ENCODE assay signal across 1 cellular context in the genomic region with DNA sequence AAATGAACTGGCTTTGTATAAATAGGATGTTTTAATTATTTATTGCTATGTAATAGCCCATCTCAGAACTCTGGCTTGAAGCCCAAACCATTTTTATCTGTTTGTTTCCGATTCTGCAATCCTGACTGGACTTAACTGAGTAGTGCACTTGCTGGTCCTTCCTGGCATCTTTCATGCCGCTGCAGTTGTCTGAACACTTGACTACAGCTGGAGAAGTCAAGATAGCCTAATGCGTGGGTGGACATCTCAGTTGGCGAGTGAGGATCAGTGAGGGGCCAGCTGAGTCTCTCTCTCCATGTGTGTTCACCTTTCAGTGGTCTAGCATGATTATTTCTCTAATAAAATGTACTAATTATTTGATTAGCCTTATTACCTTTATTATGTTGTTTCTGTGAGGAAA.
TF ChIP-seq lines count a peak whose summit lies in the region.

No MANE protein-coding gene starts in this region.

TF ChIP-seq in K562, 482 proteins besides CTCF, POLR2A, EP300 and RAD21 (continued from another document and continues in another):
- no peak for TF ChIP-seq ZNF318 (IDR thresholded peaks at IDR 0.05; ENCODE audit: borderline replicate concordance in 1 of 2, low read depth in 1 of 2)
- TF ChIP-seq CHCHD3 (CRISPR knock-in tag; IDR thresholded peaks at IDR 0.05): no peak
- no peak for TF ChIP-seq MCM7 (IDR thresholded peaks at IDR 0.05)
- no peak for TF ChIP-seq SRSF7 (optimal IDR thresholded peaks at IDR 0.05; ENCODE audit: low read depth, low read length)
- TF ChIP-seq, protein P1, sequence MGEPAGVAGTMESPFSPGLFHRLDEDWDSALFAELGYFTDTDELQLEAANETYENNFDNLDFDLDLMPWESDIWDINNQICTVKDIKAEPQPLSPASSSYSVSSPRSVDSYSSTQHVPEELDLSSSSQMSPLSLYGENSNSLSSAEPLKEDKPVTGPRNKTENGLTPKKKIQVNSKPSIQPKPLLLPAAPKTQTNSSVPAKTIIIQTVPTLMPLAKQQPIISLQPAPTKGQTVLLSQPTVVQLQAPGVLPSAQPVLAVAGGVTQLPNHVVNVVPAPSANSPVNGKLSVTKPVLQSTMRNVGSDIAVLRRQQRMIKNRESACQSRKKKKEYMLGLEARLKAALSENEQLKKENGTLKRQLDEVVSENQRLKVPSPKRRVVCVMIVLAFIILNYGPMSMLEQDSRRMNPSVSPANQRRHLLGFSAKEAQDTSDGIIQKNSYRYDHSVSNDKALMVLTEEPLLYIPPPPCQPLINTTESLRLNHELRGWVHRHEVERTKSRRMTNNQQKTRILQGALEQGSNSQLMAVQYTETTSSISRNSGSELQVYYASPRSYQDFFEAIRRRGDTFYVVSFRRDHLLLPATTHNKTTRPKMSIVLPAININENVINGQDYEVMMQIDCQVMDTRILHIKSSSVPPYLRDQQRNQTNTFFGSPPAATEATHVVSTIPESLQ (CRISPR knock-in tag; IDR thresholded peaks at IDR 0.05): no peak
- peak; percentile 63; the same call in 1 of the 2 replicates for TF ChIP-seq NCOA1 (IDR thresholded peaks at IDR 0.05; ENCODE audit: low read depth)
- TF ChIP-seq ZNF444 (CRISPR knock-in tag; IDR thresholded peaks at IDR 0.05): no peak
- no peak for TF ChIP-seq ZNF717 (CRISPR knock-in tag; IDR thresholded peaks at IDR 0.05)
- no peak for TF ChIP-seq THRB (CRISPR knock-in tag; conservative IDR thresholded peaks at IDR 0.05)
- TF ChIP-seq MEF2D (tag; conservative IDR thresholded peaks at IDR 0.05; ENCODE audit: low read depth): no peak
- no peak for TF ChIP-seq ZNF41 (CRISPR knock-in tag; conservative IDR thresholded peaks at IDR 0.05)
- no peak for TF ChIP-seq XRCC4 (IDR thresholded peaks at IDR 0.05; ENCODE audit: extremely low read depth, insufficient read depth, insufficient read length)
- TF ChIP-seq, protein P2, sequence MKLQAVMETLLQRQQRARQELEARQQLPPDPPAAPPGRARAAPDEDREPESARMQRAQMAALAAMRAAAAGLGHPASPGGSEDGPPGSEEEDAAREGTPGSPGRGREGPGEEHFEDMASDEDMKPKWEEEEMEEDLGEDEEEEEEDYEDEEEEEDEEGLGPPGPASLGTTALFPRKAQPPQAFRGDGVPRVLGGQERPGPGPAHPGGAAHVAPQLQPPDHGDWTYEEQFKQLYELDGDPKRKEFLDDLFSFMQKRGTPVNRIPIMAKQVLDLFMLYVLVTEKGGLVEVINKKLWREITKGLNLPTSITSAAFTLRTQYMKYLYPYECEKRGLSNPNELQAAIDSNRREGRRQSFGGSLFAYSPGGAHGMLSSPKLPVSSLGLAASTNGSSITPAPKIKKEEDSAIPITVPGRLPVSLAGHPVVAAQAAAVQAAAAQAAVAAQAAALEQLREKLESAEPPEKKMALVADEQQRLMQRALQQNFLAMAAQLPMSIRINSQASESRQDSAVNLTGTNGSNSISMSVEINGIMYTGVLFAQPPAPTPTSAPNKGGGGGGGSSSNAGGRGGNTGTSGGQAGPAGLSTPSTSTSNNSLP (IDR thresholded peaks at IDR 0.05; ENCODE audit: borderline replicate concordance, low read depth, low read length): 0 out of 2 replicates have a peak, but pooled peaks have one; percentile 26
- TF ChIP-seq RBM39 (optimal IDR thresholded peaks at IDR 0.05; ENCODE audit: low read depth, low read length): no peak
- no peak for TF ChIP-seq NFYB (IDR thresholded peaks at IDR 0.05; ENCODE audit: extremely low read depth, insufficient read length)
- TF ChIP-seq CAMTA2 (CRISPR knock-in tag; conservative IDR thresholded peaks at IDR 0.05): no peak
- no peak for TF ChIP-seq KLF13 (tag; IDR thresholded peaks at IDR 0.05; ENCODE audit: borderline replicate concordance, low read depth)
- TF ChIP-seq, protein P3, sequence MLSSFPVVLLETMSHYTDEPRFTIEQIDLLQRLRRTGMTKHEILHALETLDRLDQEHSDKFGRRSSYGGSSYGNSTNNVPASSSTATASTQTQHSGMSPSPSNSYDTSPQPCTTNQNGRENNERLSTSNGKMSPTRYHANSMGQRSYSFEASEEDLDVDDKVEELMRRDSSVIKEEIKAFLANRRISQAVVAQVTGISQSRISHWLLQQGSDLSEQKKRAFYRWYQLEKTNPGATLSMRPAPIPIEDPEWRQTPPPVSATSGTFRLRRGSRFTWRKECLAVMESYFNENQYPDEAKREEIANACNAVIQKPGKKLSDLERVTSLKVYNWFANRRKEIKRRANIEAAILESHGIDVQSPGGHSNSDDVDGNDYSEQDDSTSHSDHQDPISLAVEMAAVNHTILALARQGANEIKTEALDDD (IDR thresholded peaks at IDR 0.05): peak; percentile 71; the same call in 1 of the 2 replicates
- TF ChIP-seq GATA2 (CRISPR knock-in tag; IDR thresholded peaks at IDR 0.05): peak; percentile 35; the same call in 1 of the 2 replicates
- TF ChIP-seq YY1 (IDR thresholded peaks at IDR 0.05; ENCODE audit: borderline replicate concordance in 1 of 3, control insufficient read depth in 1 of 3, extremely low read depth in 1 of 3, insufficient read depth in 3 of 3, insufficient read length in 1 of 3, insufficient replicate concordance in 2 of 3, low read depth in 1 of 3, low read length in 2 of 3): peak in 1 of 3 experiments; percentile 8
- no peak for TF ChIP-seq ZNF184 (CRISPR knock-in tag; IDR thresholded peaks at IDR 0.05)
- TF ChIP-seq RUNX1 (IDR thresholded peaks at IDR 0.05; ENCODE audit: low read depth): no peak
- no peak for TF ChIP-seq LCOR (CRISPR knock-in tag; IDR thresholded peaks at IDR 0.05)
- TF ChIP-seq ZFP91 (CRISPR knock-in tag; IDR thresholded peaks at IDR 0.05): no peak
- peak; percentile 62 for TF ChIP-seq MTA2 (IDR thresholded peaks at IDR 0.05; ENCODE audit: low read depth)
- TF ChIP-seq, protein P4, sequence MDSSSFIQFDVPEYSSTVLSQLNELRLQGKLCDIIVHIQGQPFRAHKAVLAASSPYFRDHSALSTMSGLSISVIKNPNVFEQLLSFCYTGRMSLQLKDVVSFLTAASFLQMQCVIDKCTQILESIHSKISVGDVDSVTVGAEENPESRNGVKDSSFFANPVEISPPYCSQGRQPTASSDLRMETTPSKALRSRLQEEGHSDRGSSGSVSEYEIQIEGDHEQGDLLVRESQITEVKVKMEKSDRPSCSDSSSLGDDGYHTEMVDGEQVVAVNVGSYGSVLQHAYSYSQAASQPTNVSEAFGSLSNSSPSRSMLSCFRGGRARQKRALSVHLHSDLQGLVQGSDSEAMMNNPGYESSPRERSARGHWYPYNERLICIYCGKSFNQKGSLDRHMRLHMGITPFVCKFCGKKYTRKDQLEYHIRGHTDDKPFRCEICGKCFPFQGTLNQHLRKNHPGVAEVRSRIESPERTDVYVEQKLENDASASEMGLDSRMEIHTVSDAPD (CRISPR knock-in tag; IDR thresholded peaks at IDR 0.05): no peak
- no peak for TF ChIP-seq NR3C1 (CRISPR knock-in tag; IDR thresholded peaks at IDR 0.05)
- no peak for TF ChIP-seq ZKSCAN3 (CRISPR knock-in tag; IDR thresholded peaks at IDR 0.05)
- TF ChIP-seq ZNF583 (CRISPR knock-in tag; IDR thresholded peaks at IDR 0.05): no peak
- TF ChIP-seq EWSR1 (IDR thresholded peaks at IDR 0.05; ENCODE audit: borderline replicate concordance, low read depth, partially characterized antibody): no peak
- TF ChIP-seq RCOR1 (IDR thresholded peaks at IDR 0.05; ENCODE audit: borderline replicate concordance in 1 of 2, low read depth in 2 of 2, low read length in 2 of 2): peak in 1 of 2 experiments; percentile 89; a peak in 1 of 4 replicates
- TF ChIP-seq, protein P5, sequence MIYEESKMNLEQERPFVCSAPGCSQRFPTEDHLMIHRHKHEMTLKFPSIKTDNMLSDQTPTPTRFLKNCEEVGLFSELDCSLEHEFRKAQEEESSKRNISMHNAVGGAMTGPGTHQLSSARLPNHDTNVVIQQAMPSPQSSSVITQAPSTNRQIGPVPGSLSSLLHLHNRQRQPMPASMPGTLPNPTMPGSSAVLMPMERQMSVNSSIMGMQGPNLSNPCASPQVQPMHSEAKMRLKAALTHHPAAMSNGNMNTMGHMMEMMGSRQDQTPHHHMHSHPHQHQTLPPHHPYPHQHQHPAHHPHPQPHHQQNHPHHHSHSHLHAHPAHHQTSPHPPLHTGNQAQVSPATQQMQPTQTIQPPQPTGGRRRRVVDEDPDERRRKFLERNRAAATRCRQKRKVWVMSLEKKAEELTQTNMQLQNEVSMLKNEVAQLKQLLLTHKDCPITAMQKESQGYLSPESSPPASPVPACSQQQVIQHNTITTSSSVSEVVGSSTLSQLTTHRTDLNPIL (CRISPR knock-in tag; IDR thresholded peaks at IDR 0.05): no peak
- no peak for TF ChIP-seq HIVEP1 (CRISPR knock-in tag; IDR thresholded peaks at IDR 0.05)
- TF ChIP-seq, protein P6, sequence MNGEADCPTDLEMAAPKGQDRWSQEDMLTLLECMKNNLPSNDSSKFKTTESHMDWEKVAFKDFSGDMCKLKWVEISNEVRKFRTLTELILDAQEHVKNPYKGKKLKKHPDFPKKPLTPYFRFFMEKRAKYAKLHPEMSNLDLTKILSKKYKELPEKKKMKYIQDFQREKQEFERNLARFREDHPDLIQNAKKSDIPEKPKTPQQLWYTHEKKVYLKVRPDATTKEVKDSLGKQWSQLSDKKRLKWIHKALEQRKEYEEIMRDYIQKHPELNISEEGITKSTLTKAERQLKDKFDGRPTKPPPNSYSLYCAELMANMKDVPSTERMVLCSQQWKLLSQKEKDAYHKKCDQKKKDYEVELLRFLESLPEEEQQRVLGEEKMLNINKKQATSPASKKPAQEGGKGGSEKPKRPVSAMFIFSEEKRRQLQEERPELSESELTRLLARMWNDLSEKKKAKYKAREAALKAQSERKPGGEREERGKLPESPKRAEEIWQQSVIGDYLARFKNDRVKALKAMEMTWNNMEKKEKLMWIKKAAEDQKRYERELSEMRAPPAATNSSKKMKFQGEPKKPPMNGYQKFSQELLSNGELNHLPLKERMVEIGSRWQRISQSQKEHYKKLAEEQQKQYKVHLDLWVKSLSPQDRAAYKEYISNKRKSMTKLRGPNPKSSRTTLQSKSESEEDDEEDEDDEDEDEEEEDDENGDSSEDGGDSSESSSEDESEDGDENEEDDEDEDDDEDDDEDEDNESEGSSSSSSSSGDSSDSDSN (IDR thresholded peaks at IDR 0.05; ENCODE audit: borderline replicate concordance in 1 of 2, low read depth in 2 of 2, low read length in 2 of 2): no peak
- TF ChIP-seq CC2D1A (IDR thresholded peaks at IDR 0.05): peak; percentile 50; the same call in 1 of the 2 replicates
